ENCODE assay signal across 10 cellular contexts in genomic region chr7:40604601-40605438, GRCh38.
DNase-seq lines count a peak whose midpoint lies in the region; ATAC-seq and TF ChIP-seq lines count a peak whose summit lies in the region.
"Had no signal": no experiment of that assay in that cellular context is flagged by ENCODE, and none has a peak within 500 bp of the region (broad histone marks: within the 10 kb centered on the region; RNA-seq: fewer than 3 reads in every experiment).

No MANE protein-coding gene starts in this region.

- no peak overlapping the region for H3K4me3 ChIP-seq in retinal pigment epithelial cell (ENCODE audit: low read length)
- H3K4me3 ChIP-seq: BLaER1 had no signal

- H3K36me3 Mint-ChIP-seq in activated CD8-positive, alpha-beta T cell treated with anti-CD3 and anti-CD28 coated beads, Interleukin-2, amount 10 ng/mL, durations not matched to agents 7 days and 5 days (ENCODE audit: low read depth) = no peaks in the 10 kb centered on the region
- no peaks in the 10 kb centered on the region for H3K36me3 Mint-ChIP-seq in activated T-helper 2 cell treated with anti-CD3 and anti-CD28 coated beads, Interferon-gamma antibody, Interleukin-2, Interleukin-4, amounts not matched to agents 10 μg/mL and 5 μg/mL and 100 μg/mL, durations not matched to agents 14 hours and 24 hours and 36 hours (ENCODE audit: low read depth)

- CTCF ChIA-PET in activated CD8-positive, alpha-beta T cell treated with anti-CD3 and anti-CD28 coated beads, Interleukin-2, amount 10 ng/mL, durations not matched to agents 7 days and 5 days (lab: Charles Lee) = interaction anchor here (0.7 to 2.7 kb wide), 7 partner anchors 9 to 372 kb away, joined by 3 to 32 read pairs (median 4); no protein-coding TSS in a partner anchor

- ATAC-seq in GM19468 (IDR thresholded peaks at IDR 0.05; ENCODE audit: extremely low read depth, unreplicated experiment) = peak; percentile 60
- ATAC-seq in activated CD8-positive, alpha-beta T cell treated with anti-CD3 and anti-CD28 coated beads, Interleukin-2, amount 10 ng/mL, durations not matched to agents 7 days and 5 days = peak; percentile 77
- peak; percentile 79 for ATAC-seq in left ventricle myocardium superior

- H3K4me3 Mint-ChIP-seq in activated CD8-positive, alpha-beta T cell treated with anti-CD3 and anti-CD28 coated beads, Interleukin-2, amount 10 ng/mL, durations not matched to agents 7 days and 5 days = no peak overlapping the region
- no peak overlapping the region for H3K4me3 Mint-ChIP-seq in activated T-helper 2 cell treated with anti-CD3 and anti-CD28 coated beads, Interferon-gamma antibody, Interleukin-2, Interleukin-4, amounts not matched to agents 10 μg/mL and 5 μg/mL and 100 μg/mL, durations not matched to agents 14 hours and 24 hours and 36 hours (ENCODE audit: low read depth)
- H3K4me3 Mint-ChIP-seq: stimulated activated naive CD8-positive, alpha-beta T cell treated with anti-CD3 and anti-CD28 coated beads, Interleukin-15, Interleukin-2, amounts not matched to agents 100 ng/mL and 50 ng/mL, for 24 hours had no signal

- DNase-seq in NCI-H146 (lab: John Stamatoyannopoulos, UW) = peak; percentile 14
- no peak for DNase-seq in NCI-H146 treated with DMSO at 0.1 percent for 48 hours (lab: John Stamatoyannopoulos, UW; ENCODE audit: unreplicated experiment)
- peak; percentile 53 for DNase-seq in HPDE6-E6E7 (ENCODE audit: extremely low spot score)
- peak; percentile 46 for DNase-seq in activated CD8-positive, alpha-beta T cell treated with anti-CD3 and anti-CD28 coated beads, Interleukin-2, amount 10 ng/mL, durations not matched to agents 7 days and 5 days
- peak; percentile 67 for DNase-seq in left ventricle myocardium superior
- DNase-seq in retinal pigment epithelial cell (ENCODE audit: low read depth) = peak; percentile 19
- no peak for DNase-seq in activated T-helper 2 cell treated with anti-CD3 and anti-CD28 coated beads, Interferon-gamma antibody, Interleukin-2, Interleukin-4, amounts not matched to agents 10 μg/mL and 5 μg/mL and 100 μg/mL, durations not matched to agents 14 hours and 24 hours and 36 hours (ENCODE audit: low spot score)

- H3K9me3 Mint-ChIP-seq in activated CD8-positive, alpha-beta T cell treated with anti-CD3 and anti-CD28 coated beads, Interleukin-2, amount 10 ng/mL, durations not matched to agents 7 days and 5 days (ENCODE audit: insufficient read depth) = no peaks in the 10 kb centered on the region
- H3K9me3 Mint-ChIP-seq in activated T-helper 2 cell treated with anti-CD3 and anti-CD28 coated beads, Interferon-gamma antibody, Interleukin-2, Interleukin-4, amounts not matched to agents 10 μg/mL and 5 μg/mL and 100 μg/mL, durations not matched to agents 14 hours and 24 hours and 36 hours = no peaks in the 10 kb centered on the region
- H3K9me3 Mint-ChIP-seq: stimulated activated naive CD8-positive, alpha-beta T cell treated with anti-CD3 and anti-CD28 coated beads, Interleukin-15, Interleukin-2, amounts not matched to agents 100 ng/mL and 50 ng/mL, for 24 hours had no signal

- intact Hi-C loops in left ventricle myocardium superior (cut with micrococcal nuclease) = no loop called here
- intact Hi-C loops in activated T-helper 2 cell treated with anti-CD3 and anti-CD28 coated beads, Interferon-gamma antibody, Interleukin-2, Interleukin-4, amounts not matched to agents 10 μg/mL and 5 μg/mL and 100 μg/mL, durations not matched to agents 14 hours and 24 hours and 36 hours (cut with micrococcal nuclease) = no loop called here

- POLR2A ChIA-PET in activated CD8-positive, alpha-beta T cell treated with anti-CD3 and anti-CD28 coated beads, Interleukin-2, amount 10 ng/mL, durations not matched to agents 7 days and 5 days (lab: Charles Lee) = no interaction called here

- peaks cover 11% of the 10 kb centered on the region for H3K4me1 Mint-ChIP-seq in activated CD8-positive, alpha-beta T cell treated with anti-CD3 and anti-CD28 coated beads, Interleukin-2, amount 10 ng/mL, durations not matched to agents 7 days and 5 days (ENCODE audit: low read depth)
- H3K4me1 Mint-ChIP-seq in activated T-helper 2 cell treated with anti-CD3 and anti-CD28 coated beads, Interferon-gamma antibody, Interleukin-2, Interleukin-4, amounts not matched to agents 10 μg/mL and 5 μg/mL and 100 μg/mL, durations not matched to agents 14 hours and 24 hours and 36 hours (ENCODE audit: low read depth) = peaks cover 1% of the 10 kb centered on the region

- no peaks in the 10 kb centered on the region for H3K27me3 Mint-ChIP-seq in activated CD8-positive, alpha-beta T cell treated with anti-CD3 and anti-CD28 coated beads, Interleukin-2, amount 10 ng/mL, durations not matched to agents 7 days and 5 days (ENCODE audit: low read depth)
- peaks cover 12% of the 10 kb centered on the region for H3K27me3 Mint-ChIP-seq in activated T-helper 2 cell treated with anti-CD3 and anti-CD28 coated beads, Interferon-gamma antibody, Interleukin-2, Interleukin-4, amounts not matched to agents 10 μg/mL and 5 μg/mL and 100 μg/mL, durations not matched to agents 14 hours and 24 hours and 36 hours (ENCODE audit: low read depth)

- H3K27ac Mint-ChIP-seq in activated CD8-positive, alpha-beta T cell treated with anti-CD3 and anti-CD28 coated beads, Interleukin-2, amount 10 ng/mL, durations not matched to agents 7 days and 5 days = no peak overlapping the region
- H3K27ac Mint-ChIP-seq in activated T-helper 2 cell treated with anti-CD3 and anti-CD28 coated beads, Interferon-gamma antibody, Interleukin-2, Interleukin-4, amounts not matched to agents 10 μg/mL and 5 μg/mL and 100 μg/mL, durations not matched to agents 14 hours and 24 hours and 36 hours = no peak overlapping the region

- peak; percentile 89 for TF ChIP-seq CTCF in retinal pigment epithelial cell (conservative IDR thresholded peaks at IDR 0.05; ENCODE audit: low read depth, low read length)

Comparison
In these comparisons a context has a peak if more than half of its experiments do, and no peak if none do; other contexts are left out.
1. DNase-seq: peak in NCI-H146 (single experiment), HPDE6-E6E7 (single experiment), activated CD8-positive, alpha-beta T cell treated with anti-CD3 and anti-CD28 coated beads, Interleukin-2, amount 10 ng/mL, durations not matched to agents 7 days and 5 days (single experiment), left ventricle myocardium superior (single experiment) and retinal pigment epithelial cell (single experiment); none in NCI-H146 treated with DMSO at 0.1 percent for 48 hours (single experiment) and activated T-helper 2 cell treated with anti-CD3 and anti-CD28 coated beads, Interferon-gamma antibody, Interleukin-2, Interleukin-4, amounts not matched to agents 10 μg/mL and 5 μg/mL and 100 μg/mL, durations not matched to agents 14 hours and 24 hours and 36 hours (single experiment).
2. Peak in every context shown above with its lines, with median percentiles within 50 percentile points of each other: ATAC-seq.